ENCODE assay signal across 21 cellular contexts in the genomic region with DNA sequence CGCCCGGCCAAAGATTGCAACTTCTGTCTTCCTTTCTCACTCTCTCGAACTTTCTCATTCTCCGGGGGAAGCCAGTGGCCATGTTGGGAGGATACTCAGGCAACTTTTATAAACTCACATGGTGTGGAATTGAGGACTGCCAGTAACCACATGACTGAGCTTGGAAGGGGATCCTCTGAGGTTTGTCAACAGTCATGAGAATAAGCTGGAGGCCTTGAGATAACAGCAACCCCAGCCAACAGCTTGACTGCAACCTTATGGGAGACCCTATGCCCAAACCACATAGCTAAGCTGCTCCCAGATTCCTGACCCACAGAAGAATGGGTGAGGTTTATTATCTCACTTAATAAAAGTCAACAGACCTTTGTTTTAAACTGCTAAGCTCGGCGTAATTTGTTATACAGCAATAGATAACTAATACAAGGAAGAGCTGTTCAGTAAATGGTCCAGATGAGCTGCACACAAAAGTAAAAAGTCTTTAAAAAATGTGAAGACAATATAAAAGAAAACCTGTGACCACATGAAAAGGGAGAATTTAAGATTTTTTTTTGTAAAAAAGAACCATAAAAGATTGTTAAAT. TPM values are rescaled to one million over a fixed set of nuclear protein-coding genes. Genes with fewer than 3 reads are reported as not detected.
DNase-seq lines count a peak whose midpoint lies in the region; ATAC-seq and FAIRE-seq lines count a peak whose summit lies in the region.
"Had no signal": no experiment of that assay in that cellular context is flagged by ENCODE, and none has a peak within 500 bp of the region (broad histone marks: within the 10 kb centered on the region; RNA-seq: fewer than 3 reads in every experiment).

No MANE protein-coding gene starts in this region.

- peaks cover 3 to 13% of the 10 kb centered on the region in 2 donors for H3K36me3 Mint-ChIP-seq in CD4-positive, alpha-beta memory T cell

- no peak overlapping the region for H3K4me3 ChIP-seq in CD4-positive, alpha-beta memory T cell (ENCODE audit: low read length in 2 of 2)
- H3K4me3 ChIP-seq: coronary artery, HAP-1, suprapubic skin had no signal

- no peaks in the 10 kb centered on the region for H3K27me3 ChIP-seq in CD4-positive, alpha-beta memory T cell (ENCODE audit: insufficient read depth, low read length)
- H3K27me3 ChIP-seq: brain microvascular endothelial cell, suprapubic skin had no signal

- peak overlapping the region in 2 of 8 donors; percentile 12 to 39 for H3K4me3 Mint-ChIP-seq in CD4-positive, alpha-beta memory T cell

- POLR2A ChIA-PET in CD4-positive, alpha-beta memory T cell (lab: Charles Lee; ENCODE audit: partially characterized antibody), result interaction anchor here (2.9 kb wide), 1 partner anchor 10 kb away, joined by 24 read pairs; the partner anchor contains the start of gene SYPL1

- no peak overlapping the region for H3K27ac ChIP-seq in CD4-positive, alpha-beta memory T cell (ENCODE audit: low read depth, low read length)
- H3K27ac ChIP-seq: brain microvascular endothelial cell, coronary artery, suprapubic skin had no signal

- H3K4me1 ChIP-seq in CD4-positive, alpha-beta memory T cell (ENCODE audit: insufficient read depth, low read length), result peaks cover 38% of the 10 kb centered on the region
- H3K4me1 ChIP-seq: Caco-2, HAP-1 had no signal

- CTCF ChIA-PET in CD4-positive, alpha-beta memory T cell (lab: Charles Lee; ENCODE audit: partially characterized antibody), result interaction anchor here (0.8 to 1.6 kb wide), 7 partner anchors 8 to 74 kb away, joined by 3 to 5 read pairs (median 4); partner anchors contain the start of gene SYPL1

- peak; percentile 3 for FAIRE-seq in A204.1 (lab: Jason Lieb, UNC)
- FAIRE-seq: GM18507 had no signal

- peak overlapping the region in 4 of 7 donors; percentile 29 to 68 (median 56) for H3K27ac Mint-ChIP-seq in CD4-positive, alpha-beta memory T cell
- H3K27ac Mint-ChIP-seq: activated T-helper 2 cell treated with anti-CD3 and anti-CD28 coated beads, Interferon-gamma antibody, Interleukin-2, Interleukin-4, amounts not matched to agents 10 μg/mL and 5 μg/mL and 100 μg/mL, durations not matched to agents 14 hours and 24 hours and 36 hours had no signal

- peaks cover 45 to 71% (median 58%) of the 10 kb centered on the region in 4 donors for H3K4me1 Mint-ChIP-seq in CD4-positive, alpha-beta memory T cell

- H3K36me3 ChIP-seq in CD4-positive, alpha-beta memory T cell (ENCODE audit: insufficient read depth, low read length), result no peaks in the 10 kb centered on the region
- H3K36me3 ChIP-seq: brain microvascular endothelial cell had no signal

- no peak for DNase-seq in CD4-positive, alpha-beta memory T cell
- peak; percentile 6 for DNase-seq in RPMI7951 (ENCODE audit: low read depth)
- DNase-seq in iris pigment epithelial cell (ENCODE audit: low read depth), result peak; percentile 12
- no peak for DNase-seq in stimulated activated naive CD4-positive, alpha-beta T cell treated with Interleukin-2 at 50 U/mL for 16 hours (lab: John Stamatoyannopoulos, UW)
- no peak for DNase-seq in HCEC 1CT
- no peak for DNase-seq in stimulated activated CD4-positive, alpha-beta T cell treated with anti-CD3 and anti-CD28 coated beads, Interleukin-12 subunit alpha, Interleukin-12 subunit beta, amount 100 ng/mL, for 4 hours
- DNase-seq: brain microvascular endothelial cell; Caco-2; head of caudate nucleus; NCI-H1105 treated with DMSO at 0.1 percent for 48 hours; NCI-H510A; NK-92 treated with Interleukin-12 subunit alpha and Interleukin-12 subunit beta, amount 100 ng/mL, for 24 hours; RPMI8226; stimulated activated CD8-positive, alpha-beta memory T cell treated with anti-CD3 and anti-CD28 coated beads, Interleukin-4, amount 100 ng/mL, for 48 hours had no signal

- intact Hi-C loops in CD4-positive, alpha-beta memory T cell (cut with micrococcal nuclease), result no loop called here

- H3K27me3 Mint-ChIP-seq in CD4-positive, alpha-beta memory T cell, result no peaks in the 10 kb centered on the region

- H3K9me3 Mint-ChIP-seq in CD4-positive, alpha-beta memory T cell, result no peaks in the 10 kb centered on the region
- H3K9me3 Mint-ChIP-seq: activated T-helper 2 cell treated with anti-CD3 and anti-CD28 coated beads, Interferon-gamma antibody, Interleukin-2, Interleukin-4, amounts not matched to agents 10 μg/mL and 5 μg/mL and 100 μg/mL, durations not matched to agents 14 hours and 24 hours and 36 hours had no signal

- no peak for ATAC-seq in GM21528 (IDR thresholded peaks at IDR 0.05; ENCODE audit: low FRiP score, unreplicated experiment)

- no peaks in the 10 kb centered on the region for H3K9me3 ChIP-seq in CD4-positive, alpha-beta memory T cell (ENCODE audit: control insufficient read depth in 1 of 2, low read length in 2 of 2)
- H3K9me3 ChIP-seq: Caco-2, HAP-1, suprapubic skin had no signal

RNA-seq across cellular contexts. Expression of gene SYPL1, which starts 9.6 kb away (rescaled TPM):
- total RNA-seq in CD4-positive, alpha-beta memory T cell, result 10 to 100 TPM; 46.9 to 47.9 TPM
- 10 to 100 TPM; 75.5 to 78.3 TPM for polyA plus RNA-seq in CD4-positive, alpha-beta memory T cell
- total RNA-seq in RPMI7951 (2014; rRNA removed; shearing (Covaris generic)), result 63.7 and 80.3 TPM in 2 replicates

Comparison
In these comparisons a context has a peak if more than half of its experiments do, and no peak if none do; other contexts are left out.
1. DNase-seq: peak in RPMI7951 (single experiment) and iris pigment epithelial cell (single experiment); none in CD4-positive, alpha-beta memory T cell (0 of 5), stimulated activated naive CD4-positive, alpha-beta T cell treated with Interleukin-2 at 50 U/mL for 16 hours (single experiment), HCEC 1CT (single experiment) and stimulated activated CD4-positive, alpha-beta T cell treated with anti-CD3 and anti-CD28 coated beads, Interleukin-12 subunit alpha, Interleukin-12 subunit beta, amount 100 ng/mL, for 4 hours (single experiment).